20 cellular contexts compared by ENCODE assay signal in the genomic region with DNA sequence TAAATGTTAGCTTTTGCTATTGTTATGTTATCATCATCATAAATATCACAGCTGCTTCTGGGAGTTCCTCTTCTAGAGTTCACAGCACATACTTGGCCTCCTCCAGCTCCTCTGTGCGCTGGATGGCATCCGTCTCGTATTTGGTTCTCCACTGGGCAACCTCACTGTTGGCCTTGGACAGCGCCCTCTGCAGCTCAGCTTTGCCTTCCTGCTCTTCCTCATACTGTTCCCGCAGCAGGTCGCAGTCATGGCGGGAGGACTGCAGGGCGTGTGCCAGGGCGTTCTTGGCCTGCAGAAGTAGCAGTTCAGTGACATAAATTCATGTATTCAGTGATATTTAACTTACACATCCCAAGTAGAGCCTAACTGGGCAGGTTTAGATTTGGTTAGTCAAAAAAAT. TPM values are rescaled to one million over a fixed set of nuclear protein-coding genes. Genes with fewer than 3 reads are reported as not detected.
DNase-seq lines count a peak whose midpoint lies in the region; ATAC-seq and TF ChIP-seq lines count a peak whose summit lies in the region.
"Had no signal": no experiment of that assay in that cellular context is flagged by ENCODE, and none has a peak within 500 bp of the region (broad histone marks: within the 10 kb centered on the region; RNA-seq: fewer than 3 reads in every experiment).

No MANE protein-coding gene starts in this region.

- no peaks in the 10 kb centered on the region for H3K27me3 ChIP-seq in endodermal cell (ENCODE audit: control insufficient read depth, insufficient read depth, low read length, poor library complexity, severe bottlenecking)

- H3K9me3 ChIP-seq in endodermal cell (ENCODE audit: control insufficient read depth, low read length) = no peaks in the 10 kb centered on the region

- H3K36me3 Mint-ChIP-seq in endodermal cell (ENCODE audit: low read depth) = no peaks in the 10 kb centered on the region
- no peaks in the 10 kb centered on the region for H3K36me3 Mint-ChIP-seq in nephron progenitor cell (ENCODE audit: low read depth)
- H3K36me3 Mint-ChIP-seq in activated T-cell treated with anti-CD3 and anti-CD28 coated beads, Interleukin-2, amount 50 U/mL, for 24 hours (ENCODE audit: low read depth) = no peaks in the 10 kb centered on the region
- H3K36me3 Mint-ChIP-seq: CD14-positive monocyte had no signal

- H3K9ac ChIP-seq in endodermal cell (ENCODE audit: extremely low read depth, low read length, poor library complexity, severe bottlenecking) = no peak overlapping the region

- no peaks in the 10 kb centered on the region for H3K36me3 ChIP-seq in endodermal cell (ENCODE audit: control insufficient read depth, insufficient read depth, low read length)

- intact Hi-C loops in Right ventricle myocardium superior (cut with DNase I) = no loop called here

- no peak overlapping the region for H3K27ac ChIP-seq in endodermal cell (ENCODE audit: low read depth, low read length)

- H3K4me3 Mint-ChIP-seq in endodermal cell = no peak overlapping the region
- no peak overlapping the region for H3K4me3 Mint-ChIP-seq in nephron progenitor cell
- H3K4me3 Mint-ChIP-seq in activated T-cell treated with anti-CD3 and anti-CD28 coated beads, Interleukin-2, amount 50 U/mL, for 24 hours = no peak overlapping the region
- H3K4me3 Mint-ChIP-seq: CD14-positive monocyte had no signal

- 83 to 85% methylated on average over 3 to 9 of the region's 9 CpGs for WGBS in endodermal cell (ENCODE audit: insufficient coverage in 1 of 2, insufficient read length in 1 of 2), 2 experiments

- H3K9me3 Mint-ChIP-seq in endodermal cell (no peaks in the 10 kb centered on the region), nephron progenitor cell (no peaks in the 10 kb centered on the region)
- H3K9me3 Mint-ChIP-seq in activated T-cell treated with anti-CD3 and anti-CD28 coated beads, Interleukin-2, amount 50 U/mL, for 24 hours = no peaks in the 10 kb centered on the region

- TF ChIP-seq CTCF in endodermal cell (conservative IDR thresholded peaks at IDR 0.05) = peak; percentile 65
- no peak for TF ChIP-seq CTCF in nephron progenitor cell (IDR thresholded peaks at IDR 0.05)

- H3K27ac Mint-ChIP-seq in endodermal cell (no peak overlapping the region), nephron progenitor cell (no peak overlapping the region)
- H3K27ac Mint-ChIP-seq in activated T-cell treated with anti-CD3 and anti-CD28 coated beads, Interleukin-2, amount 50 U/mL, for 24 hours = no peak overlapping the region
- H3K27ac Mint-ChIP-seq: CD14-positive monocyte had no signal

- H3K4me1 ChIP-seq in endodermal cell (ENCODE audit: control insufficient read depth, insufficient read depth, low read length) = no peaks in the 10 kb centered on the region

- H3K27me3 Mint-ChIP-seq in endodermal cell (ENCODE audit: insufficient read depth) (peaks cover 1% of the 10 kb centered on the region), nephron progenitor cell (ENCODE audit: low read depth, poor library complexity) (peaks cover 12% of the 10 kb centered on the region)
- peaks cover 22% of the 10 kb centered on the region for H3K27me3 Mint-ChIP-seq in activated T-cell treated with anti-CD3 and anti-CD28 coated beads, Interleukin-2, amount 50 U/mL, for 24 hours

- peak; percentile 52 for DNase-seq in Daoy (ENCODE audit: low read depth)
- peak; percentile 5 for DNase-seq in MV-4-11 (lab: John Stamatoyannopoulos, UW)
- DNase-seq in endodermal cell = peak; percentile 85
- DNase-seq in nephron progenitor cell = peak; percentile 7
- no peak for DNase-seq in putamen (ENCODE audit: low spot score)
- no peak for DNase-seq in activated T-cell treated with anti-CD3 and anti-CD28 coated beads, Interleukin-2, amount 50 U/mL, for 24 hours
- DNase-seq in Right ventricle myocardium superior = no peak
- DNase-seq: AML-193, DMS79, GDM1, NCI-H1417, NCI-H187, NCI-H2107, NCI-H510A treated with DMSO at 0.1 percent for 48 hours, PC-3, RPMI8226, SIG-M5 had no signal

- no peak for ATAC-seq in Right ventricle myocardium superior (ENCODE audit: poor library complexity)
- no peak for ATAC-seq in GM21723 (IDR thresholded peaks at IDR 0.05; ENCODE audit: unreplicated experiment)
- ATAC-seq: PC-3 had no signal

- no peak overlapping the region for H3K4me3 ChIP-seq in endodermal cell (ENCODE audit: low read length)

- H3K4me1 Mint-ChIP-seq in endodermal cell = peaks cover 5% of the 10 kb centered on the region
- no peaks in the 10 kb centered on the region for H3K4me1 Mint-ChIP-seq in nephron progenitor cell
- H3K4me1 Mint-ChIP-seq in activated T-cell treated with anti-CD3 and anti-CD28 coated beads, Interleukin-2, amount 50 U/mL, for 24 hours (ENCODE audit: low read depth) = peaks cover 5% of the 10 kb centered on the region
- H3K4me1 Mint-ChIP-seq: CD14-positive monocyte had no signal

RNA-seq across cellular contexts. Expression of a gene that starts 23.4 kb away (rescaled TPM):
- total RNA-seq in Daoy (2014; rRNA removed; shearing (Covaris generic)) = not detected in 2 replicates
- total RNA-seq in endodermal cell = not detected
- not detected for polyA plus RNA-seq in endodermal cell (2013, experiment 1 of 2)
- polyA plus RNA-seq in endodermal cell (2013, experiment 2 of 2) = 0.04 TPM
- not detected for total RNA-seq in Right ventricle myocardium superior
- total RNA-seq: PC-3; T-helper 1 cell treated with Interleukin-12 subunit alpha and Interleukin-12 subunit beta and Interleukin-4 antibody, amounts not matched to agents 30 ng/mL and 1 ng/mL, for 36 hours had no signal
- polyA plus RNA-seq: CD14-positive monocyte had no signal

RNA-seq across cellular contexts. Expression of a gene that starts 25.5 kb away (rescaled TPM):
- under 0.01 TPM in 1 of 2 replicates, not detected in the other for total RNA-seq in Daoy (2014; rRNA removed; shearing (Covaris generic))
- not detected for total RNA-seq in endodermal cell
- polyA plus RNA-seq in endodermal cell (2013, experiment 1 of 2) = not detected
- polyA plus RNA-seq in endodermal cell (2013, experiment 2 of 2) = not detected
- not detected for total RNA-seq in Right ventricle myocardium superior
- total RNA-seq: PC-3; T-helper 1 cell treated with Interleukin-12 subunit alpha and Interleukin-12 subunit beta and Interleukin-4 antibody, amounts not matched to agents 30 ng/mL and 1 ng/mL, for 36 hours had no signal
- polyA plus RNA-seq: CD14-positive monocyte had no signal

Comparison
In these comparisons a context has a peak if more than half of its experiments do, and no peak if none do; other contexts are left out.
1. DNase-seq: peak in Daoy (single experiment), MV-4-11 (single experiment), endodermal cell (single experiment) and nephron progenitor cell (single experiment); none in putamen (single experiment), activated T-cell treated with anti-CD3 and anti-CD28 coated beads, Interleukin-2, amount 50 U/mL, for 24 hours (single experiment) and Right ventricle myocardium superior (single experiment).